In genomic region chr17:30363715-30364202, GRCh38 we compare ENCODE assay signal across 10 cellular contexts. TPM values are rescaled to one million over a fixed set of nuclear protein-coding genes. Genes with fewer than 3 reads are reported as not detected.
DNase-seq lines count a peak whose midpoint lies in the region; ATAC-seq and TF ChIP-seq lines count a peak whose summit lies in the region.
"Had no signal": no experiment of that assay in that cellular context is flagged by ENCODE, and none has a peak within 500 bp of the region (broad histone marks: within the 10 kb centered on the region; RNA-seq: fewer than 3 reads in every experiment).

No MANE protein-coding gene starts in this region.

- H3K4me2 ChIP-seq in OCI-LY3 (ENCODE audit: low read length) = peak overlapping the region; percentile 29

- H3K9ac ChIP-seq in OCI-LY3 (ENCODE audit: low read length) = no peak overlapping the region

- peak overlapping the region; percentile 58 for H3K27ac Mint-ChIP-seq in activated T-helper 2 cell treated with anti-CD3 and anti-CD28 coated beads, Interferon-gamma antibody, Interleukin-2, Interleukin-4, amounts not matched to agents 10 μg/mL and 5 μg/mL and 100 μg/mL, durations not matched to agents 14 hours and 24 hours and 36 hours

- H3K79me2 ChIP-seq in OCI-LY3 (ENCODE audit: low read length) = no peaks in the 10 kb centered on the region

- H3K36me3 Mint-ChIP-seq in activated T-helper 2 cell treated with anti-CD3 and anti-CD28 coated beads, Interferon-gamma antibody, Interleukin-2, Interleukin-4, amounts not matched to agents 10 μg/mL and 5 μg/mL and 100 μg/mL, durations not matched to agents 14 hours and 24 hours and 36 hours (ENCODE audit: low read depth) = peaks cover 9% of the 10 kb centered on the region

- H4K20me1 ChIP-seq in OCI-LY3 (ENCODE audit: insufficient read depth, low read length) = no peaks in the 10 kb centered on the region

- TF ChIP-seq CTCF in OCI-LY3 (IDR thresholded peaks at IDR 0.05; ENCODE audit: low read depth, low read length) (no peak), ovary (IDR thresholded peaks at IDR 0.05) (no peak)

- 57 to 61% (median 59%) methylated on average over 1 of the region's 1 CpG for WGBS in ovary, 3 donors

- H3K4me3 Mint-ChIP-seq in activated T-helper 2 cell treated with anti-CD3 and anti-CD28 coated beads, Interferon-gamma antibody, Interleukin-2, Interleukin-4, amounts not matched to agents 10 μg/mL and 5 μg/mL and 100 μg/mL, durations not matched to agents 14 hours and 24 hours and 36 hours (ENCODE audit: low read depth) = no peak overlapping the region

- intact Hi-C loops in activated T-helper 2 cell treated with anti-CD3 and anti-CD28 coated beads, Interferon-gamma antibody, Interleukin-2, Interleukin-4, amounts not matched to agents 10 μg/mL and 5 μg/mL and 100 μg/mL, durations not matched to agents 14 hours and 24 hours and 36 hours (cut with micrococcal nuclease) = loop anchor here (1.0 kb wide), 2 partner anchors 15 to 31 kb away; partner anchors contain the start of gene CPD
- intact Hi-C loops in ovary (cut with DNase I) = no loop called here

- peaks cover 21% of the 10 kb centered on the region for H3K9me3 Mint-ChIP-seq in activated T-helper 2 cell treated with anti-CD3 and anti-CD28 coated beads, Interferon-gamma antibody, Interleukin-2, Interleukin-4, amounts not matched to agents 10 μg/mL and 5 μg/mL and 100 μg/mL, durations not matched to agents 14 hours and 24 hours and 36 hours

- H3K36me3 ChIP-seq in OCI-LY3 (replicated peaks; ENCODE audit: low read depth, low read length) = no peaks in the 10 kb centered on the region
- no peaks in the 10 kb centered on the region for H3K36me3 ChIP-seq in ovary

- H3K9me3 ChIP-seq in OCI-LY3 (ENCODE audit: insufficient read depth, low read length) = peaks cover 4% of the 10 kb centered on the region; the same call in 1 of the 2 replicates
- no peaks in the 10 kb centered on the region for H3K9me3 ChIP-seq in ovary

- H3K27ac ChIP-seq in OCI-LY3 (ENCODE audit: low read length) (no peak overlapping the region), ovary (no peak overlapping the region)

- peaks cover 26% of the 10 kb centered on the region for H3K4me1 Mint-ChIP-seq in activated T-helper 2 cell treated with anti-CD3 and anti-CD28 coated beads, Interferon-gamma antibody, Interleukin-2, Interleukin-4, amounts not matched to agents 10 μg/mL and 5 μg/mL and 100 μg/mL, durations not matched to agents 14 hours and 24 hours and 36 hours (ENCODE audit: low read depth)

- no peak overlapping the region for H3K4me3 ChIP-seq in OCI-LY3 (ENCODE audit: low read length)
- no peak overlapping the region for H3K4me3 ChIP-seq in ovary
- H3K4me3 ChIP-seq: skin epidermis had no signal

- peaks cover 2% of the 10 kb centered on the region for H3K27me3 Mint-ChIP-seq in activated T-helper 2 cell treated with anti-CD3 and anti-CD28 coated beads, Interferon-gamma antibody, Interleukin-2, Interleukin-4, amounts not matched to agents 10 μg/mL and 5 μg/mL and 100 μg/mL, durations not matched to agents 14 hours and 24 hours and 36 hours (ENCODE audit: low read depth)

- H3K27me3 ChIP-seq in OCI-LY3 (ENCODE audit: low read depth, low read length) (peaks cover 16% of the 10 kb centered on the region), ovary (no peaks in the 10 kb centered on the region)

- ATAC-seq in GM18505 (IDR thresholded peaks at IDR 0.05; ENCODE audit: unreplicated experiment) (peak; percentile 83), HG02870 (IDR thresholded peaks at IDR 0.05; ENCODE audit: unreplicated experiment) (peak; percentile 80)

- DNase-seq in activated T-helper 2 cell treated with anti-CD3 and anti-CD28 coated beads, Interferon-gamma antibody, Interleukin-2, Interleukin-4, amounts not matched to agents 10 μg/mL and 5 μg/mL and 100 μg/mL, durations not matched to agents 14 hours and 24 hours and 36 hours (ENCODE audit: low spot score) = peak; percentile 65
- DNase-seq in mucosa of gallbladder (ENCODE audit: low spot score) (peak; percentile 58), ureter (ENCODE audit: low spot score) (peak; percentile 66), DMS 273 treated with DMSO at 0.1 percent for 48 hours (lab: John Stamatoyannopoulos, UW) (no peak), ovary (no peak)

- TF ChIP-seq EP300 in ovary (IDR thresholded peaks at IDR 0.05) = no peak

- TF ChIP-seq POLR2A in GM18505 (IDR thresholded peaks at IDR 0.05; ENCODE audit: borderline replicate concordance, extremely low read depth, insufficient read depth, insufficient read length) (no peak), ovary (IDR thresholded peaks at IDR 0.05) (no peak)

- peaks cover 10% of the 10 kb centered on the region for H3K4me1 ChIP-seq in OCI-LY3 (ENCODE audit: low read length)
- no peaks in the 10 kb centered on the region for H3K4me1 ChIP-seq in ovary (ENCODE audit: insufficient read depth)

- H2AFZ ChIP-seq in OCI-LY3 (ENCODE audit: low read depth, low read length) = no peak overlapping the region

RNA-seq across cellular contexts. Expression of gene CPD, which starts 15.0 kb away (rescaled TPM):
- total RNA-seq in activated T-helper 2 cell treated with anti-CD3 and anti-CD28 coated beads, Interferon-gamma antibody, Interleukin-2, Interleukin-4, amounts not matched to agents 10 μg/mL and 5 μg/mL and 100 μg/mL, durations not matched to agents 14 hours and 24 hours and 36 hours = 26.0 and 31.5 TPM in 2 replicates
- total RNA-seq in mucosa of gallbladder = 223 TPM
- 61.0 TPM for total RNA-seq in ureter
- 10 to 100 TPM; 24.4 to 53.8 (median 30.8) TPM for total RNA-seq in ovary
- polyA plus RNA-seq in ovary = 10 to 100 TPM in 1 of 2 donors, 1 to 10 TPM in 1; 8.6 to 18.9 TPM

RNA-seq across cellular contexts. Expression of gene TMIGD1, which starts 29.9 kb away (rescaled TPM):
- total RNA-seq in activated T-helper 2 cell treated with anti-CD3 and anti-CD28 coated beads, Interferon-gamma antibody, Interleukin-2, Interleukin-4, amounts not matched to agents 10 μg/mL and 5 μg/mL and 100 μg/mL, durations not matched to agents 14 hours and 24 hours and 36 hours = not detected in 2 replicates
- total RNA-seq in mucosa of gallbladder (not detected), ureter (not detected), ovary (under 1 TPM in 1 of 7 donors, not detected in 6; 0.36 TPM)
- not detected for polyA plus RNA-seq in ovary
- total RNA-seq: T-helper 2 cell treated with Interferon-gamma antibody and Interleukin-4, amounts not matched to agents 100 ng/mL and 5 ng/mL, for 36 hours had no signal

Comparison
In these comparisons a context has a peak if more than half of its experiments do, and no peak if none do; other contexts are left out.
1. DNase-seq: peak in activated T-helper 2 cell treated with anti-CD3 and anti-CD28 coated beads, Interferon-gamma antibody, Interleukin-2, Interleukin-4, amounts not matched to agents 10 μg/mL and 5 μg/mL and 100 μg/mL, durations not matched to agents 14 hours and 24 hours and 36 hours (single experiment), mucosa of gallbladder (single experiment) and ureter (single experiment); none in DMS 273 treated with DMSO at 0.1 percent for 48 hours (single experiment) and ovary (0 of 5).